Comparison of ENCODE assay signal across 19 cellular contexts in genomic region chrX:97638621-97639020, GRCh38.
"Had no signal": no experiment of that assay in that cellular context is flagged by ENCODE, and none has a peak within 500 bp of the region (broad histone marks: within the 10 kb centered on the region; RNA-seq: fewer than 3 reads in every experiment).

No MANE protein-coding gene starts in this region.

- DNase-seq: activated CD4-positive, alpha-beta memory T cell treated with anti-CD3 and anti-CD28 coated beads, Interleukin-2, amount 10 ng/mL, durations not matched to agents 7 days and 5 days; activated CD4-positive, alpha-beta T cell treated with anti-CD3 and anti-CD28 coated beads for 36 hours; activated CD4-positive, alpha-beta T cell treated with anti-CD3 and anti-CD28 coated beads, Interleukin-2, amount 50 U/mL, for 1 hour; activated gamma-delta T cell treated with Interleukin-2 at 50 U/mL for 16 hours; activated naive CD4-positive, alpha-beta T cell treated with anti-CD3 and anti-CD28 coated beads, Interleukin-2, amount 10 ng/mL, durations not matched to agents 7 days and 5 days; activated naive CD8-positive, alpha-beta T cell treated with anti-CD3 and anti-CD28 coated beads for 36 hours; activated T-cell treated with anti-CD3 and anti-CD28 coated beads for 4 hours; activated T-cell treated with anti-CD3 and anti-CD28 coated beads, Interleukin-2, amount 50 U/mL, for 48 hours; caudate nucleus; MG63; MV-4-11; NCI-H1417 treated with DMSO at 0.1 percent for 48 hours; NCI-H1694 treated with DMSO at 0.1 percent for 48 hours; NCI-H2029 treated with DMSO at 0.1 percent for 48 hours; NCI-H748 treated with DMSO at 0.1 percent for 48 hours; T-helper 1 cell had no signal

- H3K36me3 ChIP-seq: MG63 had no signal

- H3K4me3 ChIP-seq: MG63, SK-N-MC had no signal

- H3K27ac Mint-ChIP-seq: activated CD4-positive, alpha-beta memory T cell treated with anti-CD3 and anti-CD28 coated beads, Interleukin-2, amount 10 ng/mL, durations not matched to agents 7 days and 5 days; activated CD4-positive, alpha-beta T cell treated with anti-CD3 and anti-CD28 coated beads for 36 hours; activated naive CD4-positive, alpha-beta T cell treated with anti-CD3 and anti-CD28 coated beads, Interleukin-2, amount 10 ng/mL, durations not matched to agents 7 days and 5 days; activated naive CD8-positive, alpha-beta T cell treated with anti-CD3 and anti-CD28 coated beads for 36 hours; activated T-helper 17 cell treated with anti-CD3 and anti-CD28 coated beads, Interleukin-2, amount 50 U/mL, for 72 hours had no signal

- H3K9me3 Mint-ChIP-seq: activated CD4-positive, alpha-beta memory T cell treated with anti-CD3 and anti-CD28 coated beads, Interleukin-2, amount 10 ng/mL, durations not matched to agents 7 days and 5 days; activated naive CD4-positive, alpha-beta T cell treated with anti-CD3 and anti-CD28 coated beads, Interleukin-2, amount 10 ng/mL, durations not matched to agents 7 days and 5 days; activated naive CD8-positive, alpha-beta T cell treated with anti-CD3 and anti-CD28 coated beads for 36 hours; activated T-helper 17 cell treated with anti-CD3 and anti-CD28 coated beads, Interleukin-2, amount 50 U/mL, for 72 hours had no signal

- H3K27ac ChIP-seq: SK-N-MC, VCaP had no signal

- H3K4me1 Mint-ChIP-seq: activated naive CD4-positive, alpha-beta T cell treated with anti-CD3 and anti-CD28 coated beads, Interleukin-2, amount 10 ng/mL, durations not matched to agents 7 days and 5 days; activated T-helper 17 cell treated with anti-CD3 and anti-CD28 coated beads, Interleukin-2, amount 50 U/mL, for 72 hours had no signal

- H3K27me3 Mint-ChIP-seq: activated CD4-positive, alpha-beta T cell treated with anti-CD3 and anti-CD28 coated beads for 36 hours; activated naive CD4-positive, alpha-beta T cell treated with anti-CD3 and anti-CD28 coated beads, Interleukin-2, amount 10 ng/mL, durations not matched to agents 7 days and 5 days; activated naive CD8-positive, alpha-beta T cell treated with anti-CD3 and anti-CD28 coated beads for 36 hours; activated T-helper 17 cell treated with anti-CD3 and anti-CD28 coated beads, Interleukin-2, amount 50 U/mL, for 72 hours had no signal

- H3K4me3 Mint-ChIP-seq: activated CD4-positive, alpha-beta memory T cell treated with anti-CD3 and anti-CD28 coated beads, Interleukin-2, amount 10 ng/mL, durations not matched to agents 7 days and 5 days; activated CD4-positive, alpha-beta T cell treated with anti-CD3 and anti-CD28 coated beads for 36 hours; activated naive CD4-positive, alpha-beta T cell treated with anti-CD3 and anti-CD28 coated beads, Interleukin-2, amount 10 ng/mL, durations not matched to agents 7 days and 5 days; activated naive CD8-positive, alpha-beta T cell treated with anti-CD3 and anti-CD28 coated beads for 36 hours; activated T-helper 17 cell treated with anti-CD3 and anti-CD28 coated beads, Interleukin-2, amount 50 U/mL, for 72 hours had no signal

- H3K27me3 ChIP-seq: MG63 had no signal

- H3K36me3 Mint-ChIP-seq: activated naive CD4-positive, alpha-beta T cell treated with anti-CD3 and anti-CD28 coated beads, Interleukin-2, amount 10 ng/mL, durations not matched to agents 7 days and 5 days; activated naive CD8-positive, alpha-beta T cell treated with anti-CD3 and anti-CD28 coated beads for 36 hours had no signal

- H3K9me3 ChIP-seq: MG63 had no signal
